ENCODE assay signal across 17 cellular contexts in the genomic region with DNA sequence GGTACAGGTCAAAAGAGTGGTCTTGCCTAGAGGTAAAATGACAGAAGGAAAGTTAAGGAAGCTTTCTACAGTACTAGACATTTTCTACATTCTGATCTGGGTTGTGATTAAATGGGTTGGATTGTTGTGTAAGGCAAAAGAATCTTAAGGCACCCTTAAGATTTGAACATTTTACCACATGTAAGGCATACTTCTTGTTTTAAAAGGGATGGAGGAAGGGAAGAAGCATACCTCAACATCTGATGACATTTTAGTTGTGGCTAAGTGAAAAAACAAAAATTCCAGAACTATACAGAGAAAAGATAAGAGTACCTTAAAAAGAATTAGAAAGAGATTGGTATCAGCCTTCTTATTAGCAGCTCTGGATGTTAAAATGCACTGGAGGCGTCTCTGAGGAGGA.
DNase-seq lines count a peak whose midpoint lies in the region; ATAC-seq lines count a peak whose summit lies in the region.
"Had no signal": no experiment of that assay in that cellular context is flagged by ENCODE, and none has a peak within 500 bp of the region (broad histone marks: within the 10 kb centered on the region; RNA-seq: fewer than 3 reads in every experiment).

No MANE protein-coding gene starts in this region.

- H3K4me2 ChIP-seq in trophoblast cell (ENCODE audit: low read length), result no peak overlapping the region
- H3K4me2 ChIP-seq: A549; BLaER1 treated with 17β-estradiol and CSF1 and Interleukin-3, amounts not matched to agents 10 nM and 100 nM had no signal

- H2BK5ac ChIP-seq in trophoblast cell (ENCODE audit: low read depth, low read length, poor library complexity), result no peak overlapping the region

- H3K9ac ChIP-seq in trophoblast cell (ENCODE audit: low read length), result no peak overlapping the region
- H3K9ac ChIP-seq: BLaER1 treated with 17β-estradiol and CSF1 and Interleukin-3, amounts not matched to agents 10 nM and 100 nM had no signal

- H2AFZ ChIP-seq in trophoblast cell (ENCODE audit: insufficient read depth, low read length, poor library complexity), result no peak overlapping the region

- no peaks in the 10 kb centered on the region for H3K36me3 ChIP-seq in trophoblast cell (ENCODE audit: control insufficient read depth in 1 of 2, insufficient read depth in 2 of 2, low read length in 2 of 2)
- H3K36me3 ChIP-seq: BLaER1 treated with 17β-estradiol and CSF1 and Interleukin-3, amounts not matched to agents 10 nM and 100 nM had no signal

- no peak overlapping the region for H4K12ac ChIP-seq in trophoblast cell (ENCODE audit: low read depth, low read length)

- H4K8ac ChIP-seq in trophoblast cell (ENCODE audit: low read depth, low read length), result no peak overlapping the region

- no peaks in the 10 kb centered on the region for H3K27me3 ChIP-seq in trophoblast cell (ENCODE audit: insufficient read depth, low read length)
- H3K27me3 ChIP-seq: BLaER1 treated with 17β-estradiol and CSF1 and Interleukin-3, amounts not matched to agents 10 nM and 100 nM had no signal

- no peak overlapping the region for H2BK12ac ChIP-seq in trophoblast cell (ENCODE audit: low read length)

- WGBS in trophoblast cell (ENCODE audit: extremely low coverage, insufficient coverage, insufficient read length), result no CpG with 5 or more reads among the region's 1 CpG

- no peak overlapping the region for H4K91ac ChIP-seq in trophoblast cell (ENCODE audit: low read depth, low read length)

- DNase-seq in MV-4-11 (lab: John Stamatoyannopoulos, UW) (peak; percentile 33), astrocyte of the hippocampus (ENCODE audit: low read depth, low spot score) (peak; percentile 50), trophoblast cell (peak; percentile 35 to 87), cerebellar nuclear complex (lab: John Stamatoyannopoulos, UW) (no peak)
- DNase-seq: AML-193; Caco-2; Calu3; CD4-positive, alpha-beta T cell; CD8-positive, alpha-beta T cell; DMS79 treated with DMSO at 0.1 percent for 48 hours; GF-D8 had no signal

- H2BK120ac ChIP-seq in trophoblast cell (ENCODE audit: insufficient read depth, low read length, poor library complexity), result no peak overlapping the region

- H3K14ac ChIP-seq in trophoblast cell (ENCODE audit: low read length), result no peak overlapping the region

- H3K9me3 ChIP-seq in trophoblast cell (ENCODE audit: insufficient read depth, low read depth, low read length), result peaks cover 2% of the 10 kb centered on the region
- H3K9me3 ChIP-seq: A549 had no signal

- no peaks in the 10 kb centered on the region for H3K4me1 ChIP-seq in trophoblast cell (ENCODE audit: control insufficient read depth in 1 of 2, insufficient read depth in 2 of 2, low read length in 2 of 2)
- H3K4me1 ChIP-seq: A549; BLaER1 treated with 17β-estradiol and CSF1 and Interleukin-3, amounts not matched to agents 10 nM and 100 nM; Caco-2 had no signal

- no peak overlapping the region for H3K4me3 ChIP-seq in trophoblast cell (ENCODE audit: low read depth, low read length)
- H3K4me3 ChIP-seq: A549; BLaER1 treated with 17β-estradiol and CSF1 and Interleukin-3, amounts not matched to agents 10 nM and 100 nM had no signal

- no peaks in the 10 kb centered on the region for H3K79me1 ChIP-seq in trophoblast cell (ENCODE audit: low read length)

- no peak overlapping the region for H2AK5ac ChIP-seq in trophoblast cell (ENCODE audit: low read length)

- H3K4ac ChIP-seq in trophoblast cell (ENCODE audit: low read depth, low read length), result no peak overlapping the region

- no peak overlapping the region for H3K18ac ChIP-seq in trophoblast cell (ENCODE audit: low read length)

- H3K79me2 ChIP-seq in trophoblast cell (ENCODE audit: control insufficient read depth, insufficient read depth, low read length, poor library complexity), result no peaks in the 10 kb centered on the region

- no peak for ATAC-seq in activated CD4-positive, CD25-positive, alpha-beta regulatory T cell treated with anti-CD3 and anti-CD28 coated beads, Interleukin-2, amount 50 U/mL, for 24 hours
- ATAC-seq in HG03108 (IDR thresholded peaks at IDR 0.05; ENCODE audit: unreplicated experiment), result no peak
- ATAC-seq: A549; CD8-positive, alpha-beta T cell had no signal

- no peak overlapping the region for H3K27ac ChIP-seq in trophoblast cell (ENCODE audit: low read depth, low read length)
- H3K27ac ChIP-seq: 22Rv1; A549; BLaER1 treated with 17β-estradiol and CSF1 and Interleukin-3, amounts not matched to agents 10 nM and 100 nM; C4-2B had no signal

- H3K23ac ChIP-seq in trophoblast cell (ENCODE audit: low read length), result no peak overlapping the region

Comparison
In these comparisons a context has a peak if more than half of its experiments do, and no peak if none do; other contexts are left out.
1. DNase-seq: peak in MV-4-11 (single experiment), astrocyte of the hippocampus (single experiment) and trophoblast cell (2 of 2); none in cerebellar nuclear complex (0 of 2).